1 cellular context compared by ENCODE assay signal in the genomic region with DNA sequence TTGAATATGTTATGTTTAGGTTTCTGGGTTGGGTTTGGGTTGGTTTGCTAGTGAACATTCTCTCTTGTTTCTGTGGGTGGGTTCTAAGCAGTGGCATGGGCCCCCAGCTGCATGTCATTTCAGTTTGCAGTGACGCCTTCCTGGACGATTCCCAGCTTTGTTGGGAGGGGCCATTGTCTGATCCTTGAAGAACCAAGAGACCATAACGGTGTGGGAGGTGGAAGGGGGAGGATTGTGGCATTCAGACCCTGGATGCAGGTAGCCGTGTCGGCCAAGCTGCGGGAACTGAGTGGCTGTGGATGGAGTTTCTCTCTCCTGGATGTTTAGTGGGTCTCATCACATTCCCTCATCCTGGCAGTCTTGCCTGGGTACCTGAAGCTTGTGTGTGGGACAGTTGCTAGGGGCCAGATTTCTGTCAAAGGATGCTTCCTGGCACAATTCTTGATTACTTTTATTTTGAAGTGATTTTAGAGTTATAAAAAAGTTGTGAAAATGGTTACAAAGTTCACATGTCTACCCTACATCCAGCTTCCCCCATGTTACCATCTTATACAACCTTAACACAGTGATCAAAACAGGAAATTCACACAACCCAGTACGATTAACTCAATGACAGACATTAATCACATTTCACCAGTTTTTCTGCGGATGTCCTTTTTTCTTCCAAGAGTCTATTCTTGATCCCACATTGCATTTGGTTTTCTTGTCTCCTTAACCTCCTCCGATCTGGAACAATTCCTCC.
TF ChIP-seq lines count a peak whose summit lies in the region.

No MANE protein-coding gene starts in this region.

TF ChIP-seq in WTC11, 78 proteins besides CTCF, POLR2A, EP300 and RAD21 (continued from another document):
- TF ChIP-seq NFYB (CRISPR knock-in tag; conservative IDR thresholded peaks at IDR 0.05; ENCODE audit: low read depth) (no peak), CREB1 (CRISPR knock-in tag; IDR thresholded peaks at IDR 0.05) (no peak), ETV6 (CRISPR knock-in tag; IDR thresholded peaks at IDR 0.05) (no peak), EMX1 (CRISPR knock-in tag; IDR thresholded peaks at IDR 0.05) (no peak), ESRRA (CRISPR knock-in tag; IDR thresholded peaks at IDR 0.05; ENCODE audit: borderline replicate concordance) (no peak)
- TF ChIP-seq, protein P1, sequence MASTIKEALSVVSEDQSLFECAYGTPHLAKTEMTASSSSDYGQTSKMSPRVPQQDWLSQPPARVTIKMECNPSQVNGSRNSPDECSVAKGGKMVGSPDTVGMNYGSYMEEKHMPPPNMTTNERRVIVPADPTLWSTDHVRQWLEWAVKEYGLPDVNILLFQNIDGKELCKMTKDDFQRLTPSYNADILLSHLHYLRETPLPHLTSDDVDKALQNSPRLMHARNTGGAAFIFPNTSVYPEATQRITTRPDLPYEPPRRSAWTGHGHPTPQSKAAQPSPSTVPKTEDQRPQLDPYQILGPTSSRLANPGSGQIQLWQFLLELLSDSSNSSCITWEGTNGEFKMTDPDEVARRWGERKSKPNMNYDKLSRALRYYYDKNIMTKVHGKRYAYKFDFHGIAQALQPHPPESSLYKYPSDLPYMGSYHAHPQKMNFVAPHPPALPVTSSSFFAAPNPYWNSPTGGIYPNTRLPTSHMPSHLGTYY (CRISPR knock-in tag; IDR thresholded peaks at IDR 0.05): no peak
- TF ChIP-seq, protein P2, sequence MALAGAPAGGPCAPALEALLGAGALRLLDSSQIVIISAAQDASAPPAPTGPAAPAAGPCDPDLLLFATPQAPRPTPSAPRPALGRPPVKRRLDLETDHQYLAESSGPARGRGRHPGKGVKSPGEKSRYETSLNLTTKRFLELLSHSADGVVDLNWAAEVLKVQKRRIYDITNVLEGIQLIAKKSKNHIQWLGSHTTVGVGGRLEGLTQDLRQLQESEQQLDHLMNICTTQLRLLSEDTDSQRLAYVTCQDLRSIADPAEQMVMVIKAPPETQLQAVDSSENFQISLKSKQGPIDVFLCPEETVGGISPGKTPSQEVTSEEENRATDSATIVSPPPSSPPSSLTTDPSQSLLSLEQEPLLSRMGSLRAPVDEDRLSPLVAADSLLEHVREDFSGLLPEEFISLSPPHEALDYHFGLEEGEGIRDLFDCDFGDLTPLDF (CRISPR knock-in tag; IDR thresholded peaks at IDR 0.05): no peak
- TF ChIP-seq, protein P3, sequence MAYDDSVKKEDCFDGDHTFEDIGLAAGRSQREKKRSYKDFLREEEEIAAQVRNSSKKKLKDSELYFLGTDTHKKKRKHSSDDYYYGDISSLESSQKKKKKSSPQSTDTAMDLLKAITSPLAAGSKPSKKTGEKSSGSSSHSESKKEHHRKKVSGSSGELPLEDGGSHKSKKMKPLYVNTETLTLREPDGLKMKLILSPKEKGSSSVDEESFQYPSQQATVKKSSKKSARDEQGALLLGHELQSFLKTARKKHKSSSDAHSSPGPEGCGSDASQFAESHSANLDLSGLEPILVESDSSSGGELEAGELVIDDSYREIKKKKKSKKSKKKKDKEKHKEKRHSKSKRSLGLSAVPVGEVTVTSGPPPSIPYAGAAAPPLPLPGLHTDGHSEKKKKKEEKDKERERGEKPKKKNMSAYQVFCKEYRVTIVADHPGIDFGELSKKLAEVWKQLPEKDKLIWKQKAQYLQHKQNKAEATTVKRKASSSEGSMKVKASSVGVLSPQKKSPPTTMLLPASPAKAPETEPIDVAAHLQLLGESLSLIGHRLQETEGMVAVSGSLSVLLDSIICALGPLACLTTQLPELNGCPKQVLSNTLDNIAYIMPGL (CRISPR knock-in tag; IDR thresholded peaks at IDR 0.05): no peak
